30 cellular contexts compared by ENCODE assay signal in genomic region chr11:113331988-113332387, GRCh38. TPM values are rescaled to one million over a fixed set of nuclear protein-coding genes. Genes with fewer than 3 reads are reported as not detected.
"Had no signal": no experiment of that assay in that cellular context is flagged by ENCODE, and none has a peak within 500 bp of the region (broad histone marks: within the 10 kb centered on the region; RNA-seq: fewer than 3 reads in every experiment).

No MANE protein-coding gene starts in this region.

- H3K9me3 Mint-ChIP-seq: activated naive CD4-positive, alpha-beta T cell treated with anti-CD3 and anti-CD28 coated beads for 36 hours; activated naive CD8-positive, alpha-beta T cell treated with anti-CD3 and anti-CD28 coated beads, Interleukin-2, amount 10 ng/mL, durations not matched to agents 7 days and 5 days; stimulated activated naive CD8-positive, alpha-beta T cell treated with anti-CD3 and anti-CD28 coated beads, Interleukin-15, amount 100 ng/mL, for 72 hours; type B pancreatic cell had no signal

- DNase-seq: activated CD4-positive, alpha-beta T cell treated with anti-CD3 and anti-CD28 coated beads for 4 hours; activated CD4-positive, alpha-beta T cell treated with anti-CD3 and anti-CD28 coated beads, Interleukin-2, amount 50 U/mL, for 4 hours; activated effector memory CD4-positive, alpha-beta T cell treated with anti-CD3 and anti-CD28 coated beads, Interleukin-2, amount 50 U/mL, for 16 hours; activated naive CD4-positive, alpha-beta T cell treated with anti-CD3 and anti-CD28 coated beads for 36 hours; activated naive CD8-positive, alpha-beta T cell treated with anti-CD3 and anti-CD28 coated beads, Interleukin-2, amount 10 ng/mL, durations not matched to agents 7 days and 5 days; activated T-cell treated with anti-CD3 and anti-CD28 coated beads for 4 hours; amygdala; dermis blood vessel endothelial cell; effector CD4-positive, alpha-beta T cell; esophagus squamous epithelium; foreskin melanocyte; heart right ventricle; islet precursor cell; left ventricle myocardium superior; naive B cell; nucleus accumbens; pancreas; sigmoid colon; small intestine; stimulated activated CD4-positive, alpha-beta T cell treated with anti-CD3 and anti-CD28 coated beads, Interleukin-4, amount 100 ng/mL, for 4 hours; stimulated activated CD8-positive, alpha-beta memory T cell treated with anti-CD3 and anti-CD28 coated beads, Interleukin-4, amount 100 ng/mL, for 48 hours; stimulated activated naive CD8-positive, alpha-beta T cell treated with anti-CD3 and anti-CD28 coated beads, Interleukin-15, amount 100 ng/mL, for 72 hours; substantia nigra had no signal

- H3K4me1 ChIP-seq: breast epithelium, esophagus squamous epithelium, heart right ventricle, pancreas, prostate gland, sigmoid colon had no signal

- H3K27ac ChIP-seq: breast epithelium, esophagus squamous epithelium, heart right ventricle, pancreas, prostate gland, sigmoid colon, VCaP had no signal

- H3K4me1 Mint-ChIP-seq: activated naive CD8-positive, alpha-beta T cell treated with anti-CD3 and anti-CD28 coated beads, Interleukin-2, amount 10 ng/mL, durations not matched to agents 7 days and 5 days; naive B cell; stimulated activated memory B cell treated with anti-CD40 and anti-IgM and Interleukin-4, amounts not matched to agents 10 μg/mL and 1 μg/mL and 100 μg/mL, for 72 hours had no signal

- H3K4me3 ChIP-seq: breast epithelium, esophagus squamous epithelium, heart right ventricle, pancreas, prostate gland, sigmoid colon had no signal

- H3K27ac Mint-ChIP-seq: activated naive CD4-positive, alpha-beta T cell treated with anti-CD3 and anti-CD28 coated beads for 36 hours; activated naive CD8-positive, alpha-beta T cell treated with anti-CD3 and anti-CD28 coated beads, Interleukin-2, amount 10 ng/mL, durations not matched to agents 7 days and 5 days; stimulated activated memory B cell treated with anti-CD40 and anti-IgM and Interleukin-4, amounts not matched to agents 10 μg/mL and 1 μg/mL and 100 μg/mL, for 72 hours; type B pancreatic cell had no signal

- H3K27me3 ChIP-seq: breast epithelium, esophagus squamous epithelium, heart right ventricle, pancreas, sigmoid colon had no signal

- H3K4me3 Mint-ChIP-seq: activated naive CD4-positive, alpha-beta T cell treated with anti-CD3 and anti-CD28 coated beads for 36 hours; activated naive CD8-positive, alpha-beta T cell treated with anti-CD3 and anti-CD28 coated beads, Interleukin-2, amount 10 ng/mL, durations not matched to agents 7 days and 5 days; naive B cell; stimulated activated memory B cell treated with anti-CD40 and anti-IgM and Interleukin-4, amounts not matched to agents 10 μg/mL and 1 μg/mL and 100 μg/mL, for 72 hours; stimulated activated naive CD8-positive, alpha-beta T cell treated with anti-CD3 and anti-CD28 coated beads, Interleukin-15, amount 100 ng/mL, for 72 hours; type B pancreatic cell had no signal

- H3K9me3 ChIP-seq: breast epithelium, esophagus squamous epithelium, pancreas, prostate gland had no signal

- H3K27me3 Mint-ChIP-seq: activated naive CD8-positive, alpha-beta T cell treated with anti-CD3 and anti-CD28 coated beads, Interleukin-2, amount 10 ng/mL, durations not matched to agents 7 days and 5 days; naive B cell; stimulated activated memory B cell treated with anti-CD40 and anti-IgM and Interleukin-4, amounts not matched to agents 10 μg/mL and 1 μg/mL and 100 μg/mL, for 72 hours; stimulated activated naive CD8-positive, alpha-beta T cell treated with anti-CD3 and anti-CD28 coated beads, Interleukin-15, amount 100 ng/mL, for 72 hours; type B pancreatic cell had no signal

RNA-seq across cellular contexts. Expression of gene ANKK1, which starts 55.6 kb away (rescaled TPM):
- total RNA-seq: dermis blood vessel endothelial cell, heart right ventricle, lung microvascular endothelial cell had no signal
- polyA plus RNA-seq: neural cell had no signal
